34 cellular contexts compared by ENCODE assay signal in the genomic region with DNA sequence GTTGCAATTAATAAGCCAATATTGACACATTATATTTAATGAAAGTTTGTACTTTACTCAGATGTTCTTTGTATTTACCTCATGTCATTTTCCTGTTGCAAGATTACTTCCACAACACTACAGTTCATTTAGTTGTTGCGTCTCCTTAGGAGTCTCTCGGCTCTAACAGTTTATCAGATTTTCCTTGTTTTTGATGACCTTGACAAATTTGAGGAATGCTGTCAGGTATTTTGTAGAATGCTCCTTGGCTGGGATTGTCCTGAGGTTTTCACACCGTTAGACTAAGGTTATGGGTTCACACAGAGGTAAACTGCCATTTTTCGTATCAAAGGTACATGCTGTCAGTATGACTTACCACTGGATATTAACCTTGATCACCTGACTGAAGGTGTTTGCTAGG.
"Had no signal": no experiment of that assay in that cellular context is flagged by ENCODE, and none has a peak within 500 bp of the region (broad histone marks: within the 10 kb centered on the region; RNA-seq: fewer than 3 reads in every experiment).

No MANE protein-coding gene starts in this region.

- H3K9me3 ChIP-seq: adrenal gland, breast epithelium, colonic mucosa, esophagus muscularis mucosa, gastroesophageal sphincter had no signal

- H3K27me3 ChIP-seq: adrenal gland, breast epithelium, colonic mucosa, dorsolateral prefrontal cortex, esophagus muscularis mucosa, gastroesophageal sphincter had no signal

- H3K27ac ChIP-seq: adrenal gland, breast epithelium, cardiac muscle cell, colonic mucosa had no signal

- DNase-seq: activated CD4-positive, alpha-beta memory T cell treated with anti-CD3 and anti-CD28 coated beads for 36 hours; activated CD4-positive, alpha-beta T cell treated with anti-CD3 and anti-CD28 coated beads for 36 hours; activated CD4-positive, alpha-beta T cell treated with anti-CD3 and anti-CD28 coated beads, Interleukin-2, amount 10 ng/mL, durations not matched to agents 24 days and 14 days; activated CD4-positive, CD25-positive, alpha-beta regulatory T cell; activated CD4-positive, CD25-positive, alpha-beta regulatory T cell treated with anti-CD3 and anti-CD28 coated beads, Interleukin-2, amount 50 U/mL, for 72 hours; activated CD8-positive, alpha-beta memory T cell treated with anti-CD3 and anti-CD28 coated beads, Interleukin-2, amount 10 ng/mL, durations not matched to agents 7 days and 5 days; activated CD8-positive, alpha-beta memory T cell treated with anti-CD3 and anti-CD28 coated beads, Interleukin-2, amount 50 U/mL, for 4 hours; activated CD8-positive, alpha-beta T cell treated with anti-CD3 and anti-CD28 coated beads, Interleukin-2, amount 10 ng/mL, durations not matched to agents 7 days and 5 days; activated effector memory CD4-positive, alpha-beta T cell treated with anti-CD3 and anti-CD28 coated beads, Interleukin-2, amount 50 U/mL, for 16 hours; activated naive CD4-positive, alpha-beta T cell treated with anti-CD3 and anti-CD28 coated beads for 36 hours; activated naive CD8-positive, alpha-beta T cell treated with anti-CD3 and anti-CD28 coated beads for 36 hours; activated naive CD8-positive, alpha-beta T cell treated with anti-CD3 and anti-CD28 coated beads, Interleukin-2, amount 50 U/mL, for 24 hours; activated T-cell treated with anti-CD3 and anti-CD28 coated beads, Interleukin-2, amount 50 U/mL, for 1 hour; activated T-cell treated with anti-CD3 and anti-CD28 coated beads, Interleukin-2, amount 50 U/mL, for 48 hours; adrenal gland; amygdala; aorta; central memory CD4-positive, alpha-beta T cell; cerebellar nuclear complex; colonic mucosa; dorsolateral prefrontal cortex; effector memory CD4-positive, alpha-beta T cell; erythroblast; foreskin melanocyte; T-helper 2 cell had no signal

- H3K4me3 ChIP-seq: adrenal gland, breast epithelium, cardiac muscle cell, colonic mucosa, dorsolateral prefrontal cortex, esophagus muscularis mucosa, gastroesophageal sphincter had no signal

- H3K4me1 Mint-ChIP-seq: activated CD4-positive, alpha-beta T cell treated with anti-CD3 and anti-CD28 coated beads for 36 hours; activated CD4-positive, alpha-beta T cell treated with anti-CD3 and anti-CD28 coated beads, Interleukin-2, amount 10 ng/mL, durations not matched to agents 24 days and 14 days; activated CD8-positive, alpha-beta memory T cell treated with anti-CD3 and anti-CD28 coated beads, Interleukin-2, amount 10 ng/mL, durations not matched to agents 7 days and 5 days; activated naive CD4-positive, alpha-beta T cell treated with anti-CD3 and anti-CD28 coated beads, Interleukin-2, amount 50 U/mL, for 24 hours; activated naive CD8-positive, alpha-beta T cell treated with anti-CD3 and anti-CD28 coated beads for 36 hours; activated naive CD8-positive, alpha-beta T cell treated with anti-CD3 and anti-CD28 coated beads, Interleukin-2, amount 50 U/mL, for 24 hours had no signal

- H3K4me1 ChIP-seq: adrenal gland, breast epithelium, colonic mucosa had no signal

- H3K27me3 Mint-ChIP-seq: activated CD4-positive, alpha-beta T cell treated with anti-CD3 and anti-CD28 coated beads for 36 hours; activated CD4-positive, alpha-beta T cell treated with anti-CD3 and anti-CD28 coated beads, Interleukin-2, amount 10 ng/mL, durations not matched to agents 24 days and 14 days; activated CD8-positive, alpha-beta memory T cell treated with anti-CD3 and anti-CD28 coated beads, Interleukin-2, amount 10 ng/mL, durations not matched to agents 7 days and 5 days; activated naive CD4-positive, alpha-beta T cell treated with anti-CD3 and anti-CD28 coated beads, Interleukin-2, amount 50 U/mL, for 24 hours; activated naive CD8-positive, alpha-beta T cell treated with anti-CD3 and anti-CD28 coated beads, Interleukin-2, amount 50 U/mL, for 24 hours had no signal

- ATAC-seq: activated CD4-positive, alpha-beta T cell treated with anti-CD3 and anti-CD28 coated beads for 36 hours; activated CD8-positive, alpha-beta memory T cell treated with anti-CD3 and anti-CD28 coated beads, Interleukin-2, amount 10 ng/mL, durations not matched to agents 7 days and 5 days; activated CD8-positive, alpha-beta T cell treated with anti-CD3 and anti-CD28 coated beads, Interleukin-2, amount 10 ng/mL, durations not matched to agents 7 days and 5 days; activated naive CD8-positive, alpha-beta T cell treated with anti-CD3 and anti-CD28 coated beads, Interleukin-2, amount 50 U/mL, for 24 hours; gastroesophageal sphincter had no signal

- H3K4me3 Mint-ChIP-seq: activated CD4-positive, alpha-beta memory T cell treated with anti-CD3 and anti-CD28 coated beads for 36 hours; activated CD4-positive, alpha-beta T cell treated with anti-CD3 and anti-CD28 coated beads for 36 hours; activated CD4-positive, alpha-beta T cell treated with anti-CD3 and anti-CD28 coated beads, Interleukin-2, amount 10 ng/mL, durations not matched to agents 24 days and 14 days; activated CD8-positive, alpha-beta memory T cell treated with anti-CD3 and anti-CD28 coated beads, Interleukin-2, amount 10 ng/mL, durations not matched to agents 7 days and 5 days; activated CD8-positive, alpha-beta T cell treated with anti-CD3 and anti-CD28 coated beads, Interleukin-2, amount 10 ng/mL, durations not matched to agents 7 days and 5 days; activated naive CD4-positive, alpha-beta T cell treated with anti-CD3 and anti-CD28 coated beads for 36 hours; activated naive CD4-positive, alpha-beta T cell treated with anti-CD3 and anti-CD28 coated beads, Interleukin-2, amount 50 U/mL, for 24 hours; activated naive CD8-positive, alpha-beta T cell treated with anti-CD3 and anti-CD28 coated beads for 36 hours; activated naive CD8-positive, alpha-beta T cell treated with anti-CD3 and anti-CD28 coated beads, Interleukin-2, amount 50 U/mL, for 24 hours; activated T-helper 1 cell treated with anti-CD3 and anti-CD28 coated beads, Interleukin-12 subunit alpha, Interleukin-12 subunit beta, Interleukin-2, Interleukin-4 antibody, amounts not matched to agents 30 ng/mL and 10 ng/mL and 1 ng/mL, durations not matched to agents 14 hours and 24 hours and 36 hours; brain; dendritic cell treated with granulocyte-macrophage colony-stimulating factor and Interleukin-4, amounts not matched to agents 40 ng/mL and 50 ng/mL, for 4 days had no signal

- H3K36me3 ChIP-seq: adrenal gland, breast epithelium, cardiac muscle cell, colonic mucosa, esophagus muscularis mucosa, gastroesophageal sphincter had no signal

- H3K27ac Mint-ChIP-seq: activated CD4-positive, alpha-beta memory T cell treated with anti-CD3 and anti-CD28 coated beads for 36 hours; activated CD4-positive, alpha-beta T cell treated with anti-CD3 and anti-CD28 coated beads for 36 hours; activated CD4-positive, alpha-beta T cell treated with anti-CD3 and anti-CD28 coated beads, Interleukin-2, amount 10 ng/mL, durations not matched to agents 24 days and 14 days; activated CD8-positive, alpha-beta memory T cell treated with anti-CD3 and anti-CD28 coated beads, Interleukin-2, amount 10 ng/mL, durations not matched to agents 7 days and 5 days; activated CD8-positive, alpha-beta T cell treated with anti-CD3 and anti-CD28 coated beads, Interleukin-2, amount 10 ng/mL, durations not matched to agents 7 days and 5 days; activated naive CD4-positive, alpha-beta T cell treated with anti-CD3 and anti-CD28 coated beads for 36 hours; activated naive CD4-positive, alpha-beta T cell treated with anti-CD3 and anti-CD28 coated beads, Interleukin-2, amount 50 U/mL, for 24 hours; activated naive CD8-positive, alpha-beta T cell treated with anti-CD3 and anti-CD28 coated beads for 36 hours; activated naive CD8-positive, alpha-beta T cell treated with anti-CD3 and anti-CD28 coated beads, Interleukin-2, amount 50 U/mL, for 24 hours; activated T-helper 1 cell treated with anti-CD3 and anti-CD28 coated beads, Interleukin-12 subunit alpha, Interleukin-12 subunit beta, Interleukin-2, Interleukin-4 antibody, amounts not matched to agents 30 ng/mL and 10 ng/mL and 1 ng/mL, durations not matched to agents 14 hours and 24 hours and 36 hours; activated T-helper 2 cell treated with anti-CD3 and anti-CD28 coated beads, Interferon-gamma antibody, Interleukin-2, Interleukin-4, amounts not matched to agents 10 μg/mL and 5 μg/mL and 100 μg/mL, durations not matched to agents 14 hours and 24 hours and 36 hours; brain; dendritic cell treated with granulocyte-macrophage colony-stimulating factor and Interleukin-4, amounts not matched to agents 40 ng/mL and 50 ng/mL, for 4 days had no signal

- H3K9me3 Mint-ChIP-seq: activated CD4-positive, alpha-beta memory T cell treated with anti-CD3 and anti-CD28 coated beads for 36 hours; activated CD4-positive, alpha-beta T cell treated with anti-CD3 and anti-CD28 coated beads, Interleukin-2, amount 10 ng/mL, durations not matched to agents 24 days and 14 days; activated naive CD4-positive, alpha-beta T cell treated with anti-CD3 and anti-CD28 coated beads for 36 hours; activated naive CD4-positive, alpha-beta T cell treated with anti-CD3 and anti-CD28 coated beads, Interleukin-2, amount 50 U/mL, for 24 hours; activated naive CD8-positive, alpha-beta T cell treated with anti-CD3 and anti-CD28 coated beads for 36 hours; activated naive CD8-positive, alpha-beta T cell treated with anti-CD3 and anti-CD28 coated beads, Interleukin-2, amount 50 U/mL, for 24 hours; activated T-helper 1 cell treated with anti-CD3 and anti-CD28 coated beads, Interleukin-12 subunit alpha, Interleukin-12 subunit beta, Interleukin-2, Interleukin-4 antibody, amounts not matched to agents 30 ng/mL and 10 ng/mL and 1 ng/mL, durations not matched to agents 14 hours and 24 hours and 36 hours; activated T-helper 2 cell treated with anti-CD3 and anti-CD28 coated beads, Interferon-gamma antibody, Interleukin-2, Interleukin-4, amounts not matched to agents 10 μg/mL and 5 μg/mL and 100 μg/mL, durations not matched to agents 14 hours and 24 hours and 36 hours; dendritic cell treated with granulocyte-macrophage colony-stimulating factor and Interleukin-4, amounts not matched to agents 40 ng/mL and 50 ng/mL, for 4 days had no signal

- H3K36me3 Mint-ChIP-seq: activated CD4-positive, alpha-beta memory T cell treated with anti-CD3 and anti-CD28 coated beads for 36 hours; activated CD8-positive, alpha-beta memory T cell treated with anti-CD3 and anti-CD28 coated beads, Interleukin-2, amount 10 ng/mL, durations not matched to agents 7 days and 5 days; activated naive CD4-positive, alpha-beta T cell treated with anti-CD3 and anti-CD28 coated beads, Interleukin-2, amount 50 U/mL, for 24 hours; activated naive CD8-positive, alpha-beta T cell treated with anti-CD3 and anti-CD28 coated beads for 36 hours; brain had no signal
